8 cellular contexts compared by ENCODE assay signal in the genomic region with DNA sequence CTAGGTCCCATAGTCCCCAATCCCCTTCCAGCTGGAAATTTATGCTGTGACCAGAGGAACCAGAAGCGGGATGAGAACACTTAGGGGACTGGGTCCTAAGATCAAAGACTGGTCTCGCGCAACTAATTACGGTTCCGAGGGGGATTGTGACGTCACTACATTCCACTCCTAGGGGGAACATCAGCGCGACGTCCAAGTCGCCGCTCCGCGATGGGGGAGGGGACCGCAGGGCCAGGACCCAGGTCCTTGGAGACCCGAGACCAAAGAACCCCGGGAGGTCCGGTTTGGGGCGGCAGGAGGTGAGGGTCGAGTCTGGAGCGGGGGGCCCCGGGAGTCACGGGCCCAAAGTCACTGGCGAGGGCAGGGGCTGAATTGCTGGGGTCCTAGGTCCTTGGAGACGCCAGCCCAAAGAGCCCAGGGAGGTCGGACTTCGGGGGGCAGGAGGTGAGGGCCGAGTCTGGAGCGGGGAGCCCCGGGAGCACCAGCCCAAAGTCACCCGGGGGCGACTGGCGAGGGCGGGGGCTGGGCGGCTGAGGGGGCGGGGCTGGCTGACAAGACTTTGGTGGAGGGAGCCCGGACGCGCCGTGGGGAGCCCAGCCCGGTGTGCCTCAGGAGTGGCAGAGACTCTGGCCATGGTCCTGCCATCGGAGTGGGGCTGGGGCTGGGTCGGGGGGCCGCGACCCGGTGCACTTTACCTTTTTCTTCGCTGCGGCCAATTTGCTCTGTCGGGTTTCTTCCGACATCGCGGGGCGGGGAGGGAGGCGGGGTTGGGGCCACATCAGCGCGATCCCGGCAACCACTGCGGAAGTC. TPM values are rescaled to one million over a fixed set of nuclear protein-coding genes. Genes with fewer than 3 reads are reported as not detected.
DNase-seq lines count a peak whose midpoint lies in the region; ATAC-seq and TF ChIP-seq lines count a peak whose summit lies in the region.

A gene with protein sequence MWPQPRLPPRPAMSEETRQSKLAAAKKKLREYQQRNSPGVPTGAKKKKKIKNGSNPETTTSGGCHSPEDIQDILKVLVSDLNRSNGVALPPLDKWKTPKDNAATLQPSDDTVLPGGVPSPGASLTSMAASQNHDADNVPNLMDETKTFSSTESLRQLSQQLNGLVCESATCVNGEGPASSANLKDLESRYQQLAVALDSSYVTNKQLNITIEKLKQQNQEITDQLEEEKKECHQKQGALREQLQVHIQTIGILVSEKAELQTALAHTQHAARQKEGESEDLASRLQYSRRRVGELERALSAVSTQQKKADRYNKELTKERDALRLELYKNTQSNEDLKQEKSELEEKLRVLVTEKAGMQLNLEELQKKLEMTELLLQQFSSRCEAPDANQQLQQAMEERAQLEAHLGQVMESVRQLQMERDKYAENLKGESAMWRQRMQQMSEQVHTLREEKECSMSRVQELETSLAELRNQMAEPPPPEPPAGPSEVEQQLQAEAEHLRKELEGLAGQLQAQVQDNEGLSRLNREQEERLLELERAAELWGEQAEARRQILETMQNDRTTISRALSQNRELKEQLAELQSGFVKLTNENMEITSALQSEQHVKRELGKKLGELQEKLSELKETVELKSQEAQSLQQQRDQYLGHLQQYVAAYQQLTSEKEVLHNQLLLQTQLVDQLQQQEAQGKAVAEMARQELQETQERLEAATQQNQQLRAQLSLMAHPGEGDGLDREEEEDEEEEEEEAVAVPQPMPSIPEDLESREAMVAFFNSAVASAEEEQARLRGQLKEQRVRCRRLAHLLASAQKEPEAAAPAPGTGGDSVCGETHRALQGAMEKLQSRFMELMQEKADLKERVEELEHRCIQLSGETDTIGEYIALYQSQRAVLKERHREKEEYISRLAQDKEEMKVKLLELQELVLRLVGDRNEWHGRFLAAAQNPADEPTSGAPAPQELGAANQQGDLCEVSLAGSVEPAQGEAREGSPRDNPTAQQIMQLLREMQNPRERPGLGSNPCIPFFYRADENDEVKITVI (minus strand): TSS at position 810 of the 810 bp plus-strand sequence. CDS start 31 bp downstream, at position 779.

- peaks cover 0 to 3% of the 10 kb centered on the region in 2 donors for H3K27me3 Mint-ChIP-seq in CD8-positive, alpha-beta memory T cell

- ATAC-seq in HG03095 (IDR thresholded peaks at IDR 0.05; ENCODE audit: unreplicated experiment), result peak; percentile 36

- POLR2A ChIA-PET in CD8-positive, alpha-beta memory T cell (lab: Charles Lee), result interaction anchor here (0.7 to 1.2 kb wide), 2 partner anchors 25 to 96 kb away, joined by 4 to 20 read pairs; a partner anchor contains a TSS

- DNase-seq in CD8-positive, alpha-beta memory T cell, result peak in 2 of 5 donors; percentile 20 to 56
- DNase-seq in SW480 (ENCODE audit: low spot score) (peak; percentile 29), epidermal melanocyte (ENCODE audit: insufficient read length, low spot score) (peak; percentile 69), NCI-H187 treated with DMSO at 0.1 percent for 48 hours (lab: John Stamatoyannopoulos, UW) (no peak)

- H3K4me1 ChIP-seq in CD8-positive, alpha-beta memory T cell (ENCODE audit: insufficient read depth, low read length), result peaks cover 19% of the 10 kb centered on the region
- H3K4me1 ChIP-seq in mononuclear cell (ENCODE audit: insufficient read depth, low read length), result peaks cover 26% of the 10 kb centered on the region
- H3K4me1 ChIP-seq in urinary bladder (ENCODE audit: insufficient read depth), result no peaks in the 10 kb centered on the region

- peak within 1 kb of the TSS; percentile 96 to 98 (median 97) for H3K4me3 Mint-ChIP-seq in CD8-positive, alpha-beta memory T cell

- H3K27ac ChIP-seq in CD8-positive, alpha-beta memory T cell (ENCODE audit: low read depth, low read length), result peak within 1 kb of the TSS; percentile 96
- peak within 1 kb of the TSS; percentile 85 for H3K27ac ChIP-seq in urinary bladder (ENCODE audit: low read depth)

- H3K27ac Mint-ChIP-seq in CD8-positive, alpha-beta memory T cell, result peak within 1 kb of the TSS; percentile 94 to 99 (median 97)

- TF ChIP-seq POLR2A in GM18951 (IDR thresholded peaks at IDR 0.05; ENCODE audit: extremely low read depth, insufficient read depth, insufficient read length), result peak; percentile 35

- H3K36me3 ChIP-seq in CD8-positive, alpha-beta memory T cell (ENCODE audit: insufficient read depth, low read length), result peaks cover 7% of the 10 kb centered on the region
- H3K36me3 ChIP-seq in urinary bladder (ENCODE audit: insufficient read depth), result no peaks in the 10 kb centered on the region

- no peaks in the 10 kb centered on the region for H3K9me3 ChIP-seq in CD8-positive, alpha-beta memory T cell (ENCODE audit: low read length)
- H3K9me3 ChIP-seq in mononuclear cell (ENCODE audit: low read depth, low read length), result no peaks in the 10 kb centered on the region

- WGBS in urinary bladder, result under 1% methylated on average over 57 of the region's 57 CpGs

- in situ Hi-C loops in GM18951 (cut with MboI; ENCODE audit: low sequenced_read_pairs, unreplicated experiment), result no loop called here

- CTCF ChIA-PET in CD8-positive, alpha-beta memory T cell (lab: Charles Lee), result interaction anchor here (1.2 kb wide), 2 partner anchors 20 to 25 kb away, joined by 5 to 7 read pairs; no protein-coding TSS in a partner anchor

- H3K9me3 Mint-ChIP-seq in CD8-positive, alpha-beta memory T cell, result no peaks in the 10 kb centered on the region

- H3K4me3 ChIP-seq in CD8-positive, alpha-beta memory T cell (ENCODE audit: low read length), result peak within 1 kb of the TSS; percentile 98
- H3K4me3 ChIP-seq in mononuclear cell (ENCODE audit: low read length), result peak within 1 kb of the TSS; percentile 71
- H3K4me3 ChIP-seq in urinary bladder (ENCODE audit: low read depth, low read length), result peak within 1 kb of the TSS; percentile 91

- H3K27me3 ChIP-seq in CD8-positive, alpha-beta memory T cell (ENCODE audit: insufficient read depth, low read length, poor library complexity, severe bottlenecking), result no peaks in the 10 kb centered on the region
- H3K27me3 ChIP-seq in mononuclear cell (ENCODE audit: insufficient read depth, low read length), result no peaks in the 10 kb centered on the region

- H3K36me3 Mint-ChIP-seq in CD8-positive, alpha-beta memory T cell, result peaks cover 0 to 42% (median 3%) of the 10 kb centered on the region in 3 donors

- H3K4me1 Mint-ChIP-seq in CD8-positive, alpha-beta memory T cell, result peaks cover 28 to 47% (median 43%) of the 10 kb centered on the region in 3 donors

RNA-seq across cellular contexts. Expression of the gene that starts here (rescaled TPM):
- 10 to 100 TPM; 35.4 to 35.5 TPM for total RNA-seq in CD8-positive, alpha-beta memory T cell
- polyA plus RNA-seq in CD8-positive, alpha-beta memory T cell, result 8.8 TPM
- 18.7 TPM for total RNA-seq in mononuclear cell
- 147 TPM for total RNA-seq in urinary bladder
- 88.9 TPM for polyA plus RNA-seq in urinary bladder
